Comparison of ENCODE assay signal across 26 cellular contexts in genomic region chr6:127385668-127386385, GRCh38. TPM values are rescaled to one million over a fixed set of nuclear protein-coding genes. Genes with fewer than 3 reads are reported as not detected.
DNase-seq lines count a peak whose midpoint lies in the region; TF ChIP-seq lines count a peak whose summit lies in the region.
"Had no signal": no experiment of that assay in that cellular context is flagged by ENCODE, and none has a peak within 500 bp of the region (broad histone marks: within the 10 kb centered on the region; RNA-seq: fewer than 3 reads in every experiment).

No MANE protein-coding gene starts in this region.

- H3K27me3 ChIP-seq in ACC112 (ENCODE audit: insufficient read depth, low read length): no peaks in the 10 kb centered on the region
- H3K27me3 ChIP-seq in SJCRH30: no peaks in the 10 kb centered on the region
- H3K27me3 ChIP-seq: BLaER1 treated with 17β-estradiol and CSF1 and Interleukin-3, amounts not matched to agents 10 nM and 100 nM; MG63; Peyer's patch had no signal

- no peak overlapping the region for H3K27ac ChIP-seq in ACC112 (ENCODE audit: low read depth, low read length)
- peak overlapping the region; percentile 54 for H3K27ac ChIP-seq in SJCRH30
- H3K27ac ChIP-seq: BLaER1 treated with 17β-estradiol and CSF1 and Interleukin-3, amounts not matched to agents 10 nM and 100 nM; GM23248; Peyer's patch; SK-N-MC had no signal

- H3K27ac Mint-ChIP-seq in nephron (peak overlapping the region; percentile 19 to 38 (median 25)), type B pancreatic cell (no peak overlapping the region)
- H3K27ac Mint-ChIP-seq: CD4-positive, alpha-beta T cell; HFFc6 had no signal

- no peaks in the 10 kb centered on the region for H3K27me3 Mint-ChIP-seq in nephron (ENCODE audit: low read depth)
- H3K27me3 Mint-ChIP-seq in type B pancreatic cell: no peaks in the 10 kb centered on the region
- H3K27me3 Mint-ChIP-seq: CD4-positive, alpha-beta T cell had no signal

- H3K79me2 ChIP-seq in ACC112 (ENCODE audit: control insufficient read depth, insufficient read depth, low read length, unreplicated experiment): no peaks in the 10 kb centered on the region

- no peak overlapping the region for H3K4me3 ChIP-seq in ACC112 (ENCODE audit: low read depth, low read length)
- no peak overlapping the region for H3K4me3 ChIP-seq in SJCRH30
- no peak overlapping the region for H3K4me3 ChIP-seq in epithelial cell of proximal tubule (ENCODE audit: low read depth, low read length)
- H3K4me3 ChIP-seq: BLaER1 treated with 17β-estradiol and CSF1 and Interleukin-3, amounts not matched to agents 10 nM and 100 nM; GM23248; K562; MG63; Peyer's patch; SK-N-MC had no signal

- peak overlapping the region; percentile 22 for H2AFZ ChIP-seq in ACC112 (ENCODE audit: low read length, unreplicated experiment)
- H2AFZ ChIP-seq: GM23248 had no signal

- H3K4me1 Mint-ChIP-seq in nephron (peaks cover 39% of the 10 kb centered on the region), type B pancreatic cell (ENCODE audit: unreplicated experiment) (peaks cover 9% of the 10 kb centered on the region)
- H3K4me1 Mint-ChIP-seq: H9 had no signal

- no peak for TF ChIP-seq CTCF in epithelial cell of proximal tubule (conservative IDR thresholded peaks at IDR 0.05; ENCODE audit: low read depth, low read length)
- no peak for TF ChIP-seq CTCF in nephron (IDR thresholded peaks at IDR 0.05; ENCODE audit: unreplicated experiment in 3 of 3)
- no peak for TF ChIP-seq CTCF in type B pancreatic cell (conservative IDR thresholded peaks at IDR 0.05)

- H3K4me1 ChIP-seq in ACC112 (ENCODE audit: control insufficient read depth, insufficient read depth, low read length, unreplicated experiment) (peaks cover 16% of the 10 kb centered on the region), SJCRH30 (peaks cover 25% of the 10 kb centered on the region)
- H3K4me1 ChIP-seq: Peyer's patch had no signal

- H3K36me3 ChIP-seq in ACC112 (ENCODE audit: insufficient read depth, low read length): no peaks in the 10 kb centered on the region
- H3K36me3 ChIP-seq in SJCRH30: no peaks in the 10 kb centered on the region
- H3K36me3 ChIP-seq: BLaER1 treated with 17β-estradiol and CSF1 and Interleukin-3, amounts not matched to agents 10 nM and 100 nM; MG63; Peyer's patch had no signal

- H3K4me3 Mint-ChIP-seq in nephron: no peak overlapping the region
- H3K4me3 Mint-ChIP-seq in type B pancreatic cell: no peak overlapping the region
- H3K4me3 Mint-ChIP-seq: CD4-positive, alpha-beta T cell; H9; HFFc6 had no signal

- peak; percentile 11 to 70 for DNase-seq in SJCRH30
- peak; percentile 13 for DNase-seq in epithelial cell of proximal tubule (ENCODE audit: low read depth)
- no peak for DNase-seq in NCI-H345 (lab: John Stamatoyannopoulos, UW)
- no peak for DNase-seq in type B pancreatic cell (ENCODE audit: extremely low spot score, unreplicated experiment)
- DNase-seq in activated CD4-positive, alpha-beta T cell treated with anti-CD3 and anti-CD28 coated beads, Interleukin-2, amount 50 U/mL, for 48 hours: no peak
- no peak for DNase-seq in NCI-H1417 (lab: John Stamatoyannopoulos, UW)
- DNase-seq: AML-193; CD4-positive, alpha-beta T cell; DMS53; GM23248; H9; HFFc6; MG63; NCI-H1105 treated with DMSO at 0.1 percent for 48 hours; NCI-H1694; NCI-H2081; NCI-H2227 treated with DMSO at 0.1 percent for 48 hours; NCI-H510A; OCI-M1; Peyer's patch; SHP77 treated with DMSO at 0.1 percent for 48 hours had no signal

- H3K9me3 Mint-ChIP-seq in nephron (no peaks in the 10 kb centered on the region), type B pancreatic cell (peaks cover 6% of the 10 kb centered on the region)
- H3K9me3 Mint-ChIP-seq: CD4-positive, alpha-beta T cell; H9; HFFc6 had no signal

- H3K9me3 ChIP-seq in SJCRH30 (replicated peaks): no peaks in the 10 kb centered on the region
- H3K9me3 ChIP-seq: BLaER1 treated with 17β-estradiol and CSF1 and Interleukin-3, amounts not matched to agents 10 nM and 100 nM; MG63; Peyer's patch had no signal

- peaks cover 11% of the 10 kb centered on the region for H3K36me3 Mint-ChIP-seq in nephron (ENCODE audit: low read depth)
- peaks cover under 1% of the 10 kb centered on the region for H3K36me3 Mint-ChIP-seq in type B pancreatic cell

RNA-seq across cellular contexts. Expression of gene ECHDC1, which starts 42.4 kb away (rescaled TPM):
- total RNA-seq in SJCRH30 (2014; rRNA removed; shearing (Covaris generic)): 70.2 and 77.2 TPM in 2 replicates
- total RNA-seq in epithelial cell of proximal tubule: 47.9 and 96.9 TPM in 2 replicates
- total RNA-seq in type B pancreatic cell (ENCODE audit: low replicate concordance): 40.5 and 48.4 TPM in 2 replicates

Comparison
In these comparisons a context has a peak if more than half of its experiments do, and no peak if none do; other contexts are left out.
1. DNase-seq: peak in SJCRH30 (2 of 2) and epithelial cell of proximal tubule (single experiment); none in NCI-H345 (single experiment), type B pancreatic cell (single experiment), activated CD4-positive, alpha-beta T cell treated with anti-CD3 and anti-CD28 coated beads, Interleukin-2, amount 50 U/mL, for 48 hours (0 of 2) and NCI-H1417 (0 of 3).